In the genomic region with DNA sequence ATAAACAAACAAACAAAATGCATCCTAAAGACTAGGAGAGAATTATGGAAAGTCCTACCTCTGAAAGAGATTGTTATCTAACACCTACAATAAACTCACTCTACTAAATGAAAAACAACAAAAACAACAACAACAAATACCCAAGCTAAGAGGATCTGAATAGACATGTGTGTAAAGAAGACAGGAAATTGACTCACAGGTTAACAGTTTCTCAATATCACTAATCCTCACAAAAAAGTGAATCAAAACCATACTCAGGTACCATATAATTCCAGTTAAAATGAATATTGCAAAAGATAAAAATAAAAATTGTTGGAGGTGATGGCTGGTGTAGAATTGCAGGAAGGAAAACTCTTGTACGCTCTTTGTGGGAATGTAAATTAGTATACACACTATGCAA, we compare ENCODE assay signal across 24 cellular contexts.
DNase-seq lines count a peak whose midpoint lies in the region; ATAC-seq and TF ChIP-seq lines count a peak whose summit lies in the region.
"Had no signal": no experiment of that assay in that cellular context is flagged by ENCODE, and none has a peak within 500 bp of the region (broad histone marks: within the 10 kb centered on the region; RNA-seq: fewer than 3 reads in every experiment).

No MANE protein-coding gene starts in this region.

- no peak overlapping the region for H3K27ac Mint-ChIP-seq in activated T-cell treated with anti-CD3 and anti-CD28 coated beads, Interleukin-2, amount 50 U/mL, for 72 hours
- H3K27ac Mint-ChIP-seq in activated T-helper 17 cell treated with anti-CD3 and anti-CD28 coated beads, Interleukin-2, amount 50 U/mL, for 72 hours, result no peak overlapping the region
- H3K27ac Mint-ChIP-seq: CD4-positive, alpha-beta memory T cell; H9; HFFc6 had no signal

- H3K36me3 ChIP-seq in neutrophil, result no peaks in the 10 kb centered on the region
- no peaks in the 10 kb centered on the region for H3K36me3 ChIP-seq in left ventricle myocardium inferior
- no peaks in the 10 kb centered on the region for H3K36me3 ChIP-seq in esophagus muscularis mucosa
- H3K36me3 ChIP-seq: MG63 had no signal

- 0 out of 2 replicates have a peak overlapping the region, but pooled peaks have one; percentile 14 for H3K27ac ChIP-seq in HL-60 (replicated peaks)
- peak overlapping the region; percentile 65 for H3K27ac ChIP-seq in neutrophil
- H3K27ac ChIP-seq in left ventricle myocardium inferior (replicated peaks), result no peak overlapping the region
- H3K27ac ChIP-seq in esophagus muscularis mucosa (replicated peaks in 1 of 4), result no peak overlapping the region
- H3K27ac ChIP-seq: RWPE1 had no signal

- H3K4me1 ChIP-seq in neutrophil (ENCODE audit: control insufficient read depth in 1 of 2, insufficient read depth in 1 of 2, low read depth in 1 of 2, low read length in 1 of 2), result peaks cover 18 to 21% of the 10 kb centered on the region in 2 experiments
- H3K4me1 ChIP-seq in left ventricle myocardium inferior, result no peaks in the 10 kb centered on the region
- H3K4me1 ChIP-seq in esophagus muscularis mucosa, result no peaks in the 10 kb centered on the region

- TF ChIP-seq POLR2A in esophagus muscularis mucosa (IDR thresholded peaks at IDR 0.05; ENCODE audit: low read depth), result no peak

- H3K4me1 Mint-ChIP-seq in activated T-cell treated with anti-CD3 and anti-CD28 coated beads, Interleukin-2, amount 50 U/mL, for 72 hours (ENCODE audit: low read depth), result peaks cover 25% of the 10 kb centered on the region
- no peaks in the 10 kb centered on the region for H3K4me1 Mint-ChIP-seq in activated T-cell treated with anti-CD3 and anti-CD28 coated beads, Interleukin-2, amount 50 U/mL, for 4 hours (ENCODE audit: low read depth)
- peaks cover 6% of the 10 kb centered on the region for H3K4me1 Mint-ChIP-seq in activated T-helper 17 cell treated with anti-CD3 and anti-CD28 coated beads, Interleukin-2, amount 50 U/mL, for 72 hours
- H3K4me1 Mint-ChIP-seq: CD4-positive, alpha-beta memory T cell; H9 had no signal

- H3K9me3 Mint-ChIP-seq in activated T-cell treated with anti-CD3 and anti-CD28 coated beads, Interleukin-2, amount 50 U/mL, for 72 hours, result peaks cover 0 to 2% of the 10 kb centered on the region in 2 donors
- H3K9me3 Mint-ChIP-seq in activated T-cell treated with anti-CD3 and anti-CD28 coated beads, Interleukin-2, amount 50 U/mL, for 4 hours, result no peaks in the 10 kb centered on the region
- H3K9me3 Mint-ChIP-seq in activated T-helper 17 cell treated with anti-CD3 and anti-CD28 coated beads, Interleukin-2, amount 50 U/mL, for 72 hours, result no peaks in the 10 kb centered on the region
- H3K9me3 Mint-ChIP-seq: H9, HFFc6 had no signal

- peak overlapping the region in 1 of 2 donors; percentile 29 for H3K4me3 Mint-ChIP-seq in activated T-cell treated with anti-CD3 and anti-CD28 coated beads, Interleukin-2, amount 50 U/mL, for 72 hours
- no peak overlapping the region for H3K4me3 Mint-ChIP-seq in activated T-cell treated with anti-CD3 and anti-CD28 coated beads, Interleukin-2, amount 50 U/mL, for 4 hours
- no peak overlapping the region for H3K4me3 Mint-ChIP-seq in activated T-helper 17 cell treated with anti-CD3 and anti-CD28 coated beads, Interleukin-2, amount 50 U/mL, for 72 hours
- H3K4me3 Mint-ChIP-seq: CD4-positive, alpha-beta memory T cell; H9; HFFc6 had no signal

- no peak for DNase-seq in activated T-cell treated with anti-CD3 and anti-CD28 coated beads, Interleukin-2, amount 50 U/mL, for 72 hours
- DNase-seq in activated T-cell treated with anti-CD3 and anti-CD28 coated beads, Interleukin-2, amount 50 U/mL, for 4 hours, result no peak
- DNase-seq in HL-60 (ENCODE audit: low read depth in 1 of 2, low spot score in 1 of 2), result no peak
- DNase-seq in left ventricle myocardium inferior, result no peak
- DNase-seq in esophagus muscularis mucosa (ENCODE audit: extremely low spot score), result no peak
- no peak for DNase-seq in AG08396 (ENCODE audit: low spot score)
- DNase-seq: C1 segment of cervical spinal cord; CD4-positive, alpha-beta memory T cell; COR-L47; DMS53; H9; HFFc6; KG1; MG63; NCI-H1694; NCI-H2029 treated with DMSO at 0.1 percent for 48 hours; NCI-H446 treated with DMSO at 0.1 percent for 48 hours; NCI-H82; NK-92 treated with Interleukin-12 subunit alpha and Interleukin-12 subunit beta, amount 100 ng/mL, for 24 hours; SHP77 treated with DMSO at 0.1 percent for 48 hours had no signal

- intact Hi-C loops in left ventricle myocardium inferior (cut with micrococcal nuclease) (no loop called here), esophagus muscularis mucosa (cut with DNase I) (no loop called here)

- H3K4me3 ChIP-seq in HL-60 (replicated peaks; ENCODE audit: insufficient read depth, low read length) (no peak overlapping the region), neutrophil (ENCODE audit: low read depth in 1 of 2, low read length in 1 of 2) (no peak overlapping the region), left ventricle myocardium inferior (no peak overlapping the region), esophagus muscularis mucosa (no peak overlapping the region)
- H3K4me3 ChIP-seq: MG63 had no signal

- 95% methylated on average over 1 of the region's 1 CpG for WGBS in esophagus muscularis mucosa

- TF ChIP-seq CTCF in HL-60 (IDR thresholded peaks at IDR 0.05; ENCODE audit: insufficient read depth, low read length), result no peak
- TF ChIP-seq CTCF in neutrophil (IDR thresholded peaks at IDR 0.05), result no peak
- TF ChIP-seq CTCF in left ventricle myocardium inferior (IDR thresholded peaks at IDR 0.05; ENCODE audit: borderline replicate concordance), result no peak
- no peak for TF ChIP-seq CTCF in esophagus muscularis mucosa (IDR thresholded peaks at IDR 0.05)

- peaks cover 0 to 2% of the 10 kb centered on the region in 2 donors for H3K36me3 Mint-ChIP-seq in activated T-cell treated with anti-CD3 and anti-CD28 coated beads, Interleukin-2, amount 50 U/mL, for 72 hours (ENCODE audit: insufficient read depth in 2 of 2)
- H3K36me3 Mint-ChIP-seq in activated T-cell treated with anti-CD3 and anti-CD28 coated beads, Interleukin-2, amount 50 U/mL, for 4 hours (ENCODE audit: insufficient read depth), result no peaks in the 10 kb centered on the region
- H3K36me3 Mint-ChIP-seq in activated T-helper 17 cell treated with anti-CD3 and anti-CD28 coated beads, Interleukin-2, amount 50 U/mL, for 72 hours (ENCODE audit: low read depth), result no peaks in the 10 kb centered on the region
- H3K36me3 Mint-ChIP-seq: CD4-positive, alpha-beta memory T cell had no signal

- no peak for TF ChIP-seq EP300 in esophagus muscularis mucosa (IDR thresholded peaks at IDR 0.05)

- peaks cover 68% of the 10 kb centered on the region for H3K27me3 Mint-ChIP-seq in activated T-cell treated with anti-CD3 and anti-CD28 coated beads, Interleukin-2, amount 50 U/mL, for 72 hours (ENCODE audit: low read depth)
- peaks cover 41% of the 10 kb centered on the region for H3K27me3 Mint-ChIP-seq in activated T-cell treated with anti-CD3 and anti-CD28 coated beads, Interleukin-2, amount 50 U/mL, for 4 hours (ENCODE audit: low read depth)
- H3K27me3 Mint-ChIP-seq in activated T-helper 17 cell treated with anti-CD3 and anti-CD28 coated beads, Interleukin-2, amount 50 U/mL, for 72 hours, result peaks cover 34% of the 10 kb centered on the region

- H3K27me3 ChIP-seq in HL-60 (ENCODE audit: insufficient read depth, poor library complexity, severe bottlenecking), result no peaks in the 10 kb centered on the region
- no peaks in the 10 kb centered on the region for H3K27me3 ChIP-seq in neutrophil
- peaks cover 89% of the 10 kb centered on the region for H3K27me3 ChIP-seq in left ventricle myocardium inferior (ENCODE audit: low read depth)
- H3K27me3 ChIP-seq in esophagus muscularis mucosa, result peaks cover 0 to 70% (median 0%) of the 10 kb centered on the region in 4 donors
- H3K27me3 ChIP-seq: MG63 had no signal

- peak; percentile 58 to 80 for ATAC-seq in activated T-cell treated with anti-CD3 and anti-CD28 coated beads, Interleukin-2, amount 50 U/mL, for 72 hours (replicated peaks in 1 of 2)
- no peak for ATAC-seq in activated T-cell treated with anti-CD3 and anti-CD28 coated beads, Interleukin-2, amount 50 U/mL, for 4 hours
- ATAC-seq in activated T-helper 17 cell treated with anti-CD3 and anti-CD28 coated beads, Interleukin-2, amount 50 U/mL, for 72 hours (replicated peaks), result peak; percentile 67
- ATAC-seq: Panc1 had no signal

- H3K9me3 ChIP-seq in neutrophil, result no peaks in the 10 kb centered on the region
- no peaks in the 10 kb centered on the region for H3K9me3 ChIP-seq in left ventricle myocardium inferior (replicated peaks)
- no peaks in the 10 kb centered on the region for H3K9me3 ChIP-seq in esophagus muscularis mucosa
- H3K9me3 ChIP-seq: MG63 had no signal

Comparison
In these comparisons a context has a peak if more than half of its experiments do, and no peak if none do; other contexts are left out.
1. ATAC-seq: peak in activated T-cell treated with anti-CD3 and anti-CD28 coated beads, Interleukin-2, amount 50 U/mL, for 72 hours (2 of 2) and activated T-helper 17 cell treated with anti-CD3 and anti-CD28 coated beads, Interleukin-2, amount 50 U/mL, for 72 hours (single experiment); none in activated T-cell treated with anti-CD3 and anti-CD28 coated beads, Interleukin-2, amount 50 U/mL, for 4 hours (0 of 2).
2. H3K27ac ChIP-seq: peak in HL-60 (single experiment) and neutrophil (single experiment); none in left ventricle myocardium inferior (single experiment) and esophagus muscularis mucosa (0 of 4).